Comparison of ENCODE assay signal across 20 cellular contexts in the genomic region with DNA sequence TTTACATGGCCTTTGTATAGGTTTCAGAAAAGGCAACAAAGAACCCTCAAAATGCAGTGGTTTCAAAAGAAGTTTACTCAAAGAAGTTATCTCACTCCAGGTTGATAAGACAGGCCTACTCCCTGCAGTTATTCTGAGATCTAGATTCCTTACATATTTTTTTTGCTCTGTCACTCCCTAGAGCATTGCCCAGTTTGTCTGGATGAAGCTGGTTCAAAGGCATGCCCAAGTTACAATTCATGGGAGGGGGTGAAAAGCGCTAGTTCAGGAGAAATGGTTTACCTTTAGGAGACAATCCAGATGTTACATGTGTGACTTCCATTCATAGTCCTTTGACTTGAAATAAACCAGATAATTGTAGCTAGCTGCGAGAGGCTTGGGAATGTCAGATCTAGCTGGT.
DNase-seq lines count a peak whose midpoint lies in the region; ATAC-seq and TF ChIP-seq lines count a peak whose summit lies in the region.
"Had no signal": no experiment of that assay in that cellular context is flagged by ENCODE, and none has a peak within 500 bp of the region (broad histone marks: within the 10 kb centered on the region; RNA-seq: fewer than 3 reads in every experiment).

No MANE protein-coding gene starts in this region.

- intact Hi-C loops in ascending aorta (cut with DNase I) = no loop called here

- H3K9ac ChIP-seq in adipocyte (ENCODE audit: low read length) (no peak overlapping the region), trophoblast cell (ENCODE audit: low read length) (no peak overlapping the region)
- H3K9ac ChIP-seq: SK-N-SH had no signal

- H3K4ac ChIP-seq in trophoblast cell (ENCODE audit: low read depth, low read length) = no peak overlapping the region

- no peak for ATAC-seq in HG02642 (IDR thresholded peaks at IDR 0.05; ENCODE audit: poor library complexity, unreplicated experiment)
- ATAC-seq: GM23338, Right ventricle myocardium inferior had no signal

- H3K27me3 ChIP-seq in adipocyte (replicated peaks; ENCODE audit: control insufficient read depth, insufficient read depth, low read length) (peaks cover 4% of the 10 kb centered on the region), trophoblast cell (ENCODE audit: insufficient read depth, low read length) (no peaks in the 10 kb centered on the region), osteoblast (ENCODE audit: insufficient read depth, low read length) (no peaks in the 10 kb centered on the region), ascending aorta (no peaks in the 10 kb centered on the region)

- H3K36me3 ChIP-seq in adipocyte (ENCODE audit: control insufficient read depth, insufficient read depth, low read length, severe bottlenecking) (no peaks in the 10 kb centered on the region), trophoblast cell (ENCODE audit: control insufficient read depth in 1 of 2, insufficient read depth in 2 of 2, low read length in 2 of 2) (no peaks in the 10 kb centered on the region), osteoblast (ENCODE audit: insufficient read depth, low read length) (no peaks in the 10 kb centered on the region), ascending aorta (no peaks in the 10 kb centered on the region)

- H3K79me1 ChIP-seq in trophoblast cell (ENCODE audit: low read length) = peaks cover 7% of the 10 kb centered on the region

- DNase-seq in EH (ENCODE audit: low read depth) (peak; percentile 12), adipocyte (ENCODE audit: low read depth) (peak; percentile 4), islet precursor cell (peak; percentile 65), trophoblast cell (peak; percentile 35 to 77), osteoblast (ENCODE audit: insufficient read length, low spot score, missing footprints) (no peak), 8988T (no peak), ascending aorta (ENCODE audit: low spot score in 2 of 2) (no peak)
- DNase-seq: CD4-positive, alpha-beta T cell; KBM-7; NCI-H1048; NCI-H146; NCI-H2107; NCI-H345; NCI-H526 treated with DMSO at 0.1 percent for 48 hours; PC-9; SK-N-SH had no signal

- no peak overlapping the region for H4K8ac ChIP-seq in trophoblast cell (ENCODE audit: low read depth, low read length)

- no CpG with 5 or more reads among the region's 2 CpGs for WGBS in trophoblast cell (ENCODE audit: extremely low coverage, insufficient coverage, insufficient read length)

- H4K20me1 ChIP-seq in osteoblast (ENCODE audit: insufficient read depth, low read length) = no peaks in the 10 kb centered on the region

- H3K4me3 ChIP-seq in adipocyte (ENCODE audit: low read length) = no peak overlapping the region
- H3K4me3 ChIP-seq in trophoblast cell (ENCODE audit: low read depth, low read length) = no peak overlapping the region
- no peak overlapping the region for H3K4me3 ChIP-seq in osteoblast (ENCODE audit: insufficient read depth, low read length)
- H3K4me3 ChIP-seq in ascending aorta = no peak overlapping the region
- H3K4me3 ChIP-seq: GM23338, PC-9 had no signal

- H3K18ac ChIP-seq in trophoblast cell (ENCODE audit: low read length) = no peak overlapping the region

- peak overlapping the region; percentile 41 for H4K91ac ChIP-seq in trophoblast cell (ENCODE audit: low read depth, low read length)

- no peak overlapping the region for H2AK5ac ChIP-seq in trophoblast cell (ENCODE audit: low read length)

- H3K9me3 ChIP-seq in adipocyte (ENCODE audit: control insufficient read depth, low read length) = no peaks in the 10 kb centered on the region
- H3K9me3 ChIP-seq in trophoblast cell (ENCODE audit: insufficient read depth, low read depth, low read length) = no peaks in the 10 kb centered on the region
- no peaks in the 10 kb centered on the region for H3K9me3 ChIP-seq in osteoblast (ENCODE audit: low read depth, low read length)
- no peaks in the 10 kb centered on the region for H3K9me3 ChIP-seq in ascending aorta
- H3K9me3 ChIP-seq: SK-N-SH had no signal

- H3K4me2 ChIP-seq in trophoblast cell (ENCODE audit: low read length) (no peak overlapping the region), osteoblast (ENCODE audit: insufficient read depth, low read length) (no peak overlapping the region)
- H3K4me2 ChIP-seq: GM23338, PC-9, SK-N-SH had no signal

- no peak overlapping the region for H4K12ac ChIP-seq in trophoblast cell (ENCODE audit: low read depth, low read length)

- peak overlapping the region; percentile 47 for H2BK120ac ChIP-seq in trophoblast cell (ENCODE audit: insufficient read depth, low read length, poor library complexity)

- H3K14ac ChIP-seq in trophoblast cell (ENCODE audit: low read length) = peak overlapping the region; percentile 35

- no peak overlapping the region for H3K23ac ChIP-seq in trophoblast cell (ENCODE audit: low read length)

- peak overlapping the region; percentile 15 for H2BK12ac ChIP-seq in trophoblast cell (ENCODE audit: low read length)

- H3K79me2 ChIP-seq in trophoblast cell (ENCODE audit: control insufficient read depth, insufficient read depth, low read length, poor library complexity) = no peaks in the 10 kb centered on the region
- H3K79me2 ChIP-seq in osteoblast (ENCODE audit: insufficient read depth, low read length) = no peaks in the 10 kb centered on the region

- H2BK5ac ChIP-seq in trophoblast cell (ENCODE audit: low read depth, low read length, poor library complexity) = peak overlapping the region; percentile 61

- H3K4me1 ChIP-seq in adipocyte (ENCODE audit: control insufficient read depth, insufficient read depth, low read length) = no peaks in the 10 kb centered on the region
- H3K4me1 ChIP-seq in trophoblast cell (ENCODE audit: control insufficient read depth in 1 of 2, insufficient read depth in 2 of 2, low read length in 2 of 2) = peaks cover 2 to 11% of the 10 kb centered on the region in 2 experiments
- no peaks in the 10 kb centered on the region for H3K4me1 ChIP-seq in osteoblast (ENCODE audit: insufficient read depth, low read length)
- H3K4me1 ChIP-seq in ascending aorta = no peaks in the 10 kb centered on the region

- TF ChIP-seq CTCF in osteoblast (IDR thresholded peaks at IDR 0.05; ENCODE audit: extremely low read depth, low read depth, low read length) (no peak), ascending aorta (IDR thresholded peaks at IDR 0.05) (no peak)

- H2AFZ ChIP-seq in trophoblast cell (ENCODE audit: insufficient read depth, low read length, poor library complexity) (no peak overlapping the region), osteoblast (ENCODE audit: low read length) (no peak overlapping the region)
- H2AFZ ChIP-seq: GM23338, PC-9 had no signal

- H3K27ac ChIP-seq in trophoblast cell (ENCODE audit: low read depth, low read length) (peak overlapping the region; percentile 83), osteoblast (ENCODE audit: low read depth, low read length) (no peak overlapping the region), ascending aorta (no peak overlapping the region)
- H3K27ac ChIP-seq: HL-60, PC-9 had no signal

Comparison
In these comparisons a context has a peak if more than half of its experiments do, and no peak if none do; other contexts are left out.
1. DNase-seq: peak in EH (single experiment), adipocyte (single experiment), islet precursor cell (single experiment) and trophoblast cell (2 of 2); none in osteoblast (single experiment), 8988T (single experiment) and ascending aorta (0 of 2).